In genomic region chr15:72599855-72600464, GRCh38 we compare ENCODE assay signal across 10 cellular contexts. TPM values are rescaled to one million over a fixed set of nuclear protein-coding genes. Genes with fewer than 3 reads are reported as not detected.
DNase-seq lines count a peak whose midpoint lies in the region; ATAC-seq and TF ChIP-seq lines count a peak whose summit lies in the region.
"Had no signal": no experiment of that assay in that cellular context is flagged by ENCODE, and none has a peak within 500 bp of the region (broad histone marks: within the 10 kb centered on the region; RNA-seq: fewer than 3 reads in every experiment).

No MANE protein-coding gene starts in this region.

- H3K36me3 Mint-ChIP-seq in activated T-cell treated with anti-CD3 and anti-CD28 coated beads, Interleukin-2, amount 50 U/mL, for 72 hours (ENCODE audit: insufficient read depth in 2 of 2) = no peaks in the 10 kb centered on the region
- no peaks in the 10 kb centered on the region for H3K36me3 Mint-ChIP-seq in activated T-cell treated with anti-CD3 and anti-CD28 coated beads, Interleukin-2, amount 50 U/mL, for 24 hours (ENCODE audit: low read depth)

- no peaks in the 10 kb centered on the region for H3K36me3 ChIP-seq in parathyroid adenoma (ENCODE audit: control insufficient read depth, insufficient read depth, low read length)

- no peaks in the 10 kb centered on the region for H3K4me1 Mint-ChIP-seq in activated T-cell treated with anti-CD3 and anti-CD28 coated beads, Interleukin-2, amount 50 U/mL, for 72 hours (ENCODE audit: low read depth)
- no peaks in the 10 kb centered on the region for H3K4me1 Mint-ChIP-seq in activated T-cell treated with anti-CD3 and anti-CD28 coated beads, Interleukin-2, amount 50 U/mL, for 24 hours (ENCODE audit: low read depth)

- H2AFZ ChIP-seq in parathyroid adenoma = no peak overlapping the region

- H3K4me3 Mint-ChIP-seq in activated T-cell treated with anti-CD3 and anti-CD28 coated beads, Interleukin-2, amount 50 U/mL, for 72 hours = no peak overlapping the region
- no peak overlapping the region for H3K4me3 Mint-ChIP-seq in activated T-cell treated with anti-CD3 and anti-CD28 coated beads, Interleukin-2, amount 50 U/mL, for 24 hours
- H3K4me3 Mint-ChIP-seq: dendritic cell treated with granulocyte-macrophage colony-stimulating factor and Interleukin-4, amounts not matched to agents 40 ng/mL and 50 ng/mL, for 4 days; stimulated activated naive CD8-positive, alpha-beta T cell treated with anti-CD3 and anti-CD28 coated beads, Interleukin-15, Interleukin-2, amounts not matched to agents 100 ng/mL and 50 ng/mL, for 24 hours had no signal

- H3K79me2 ChIP-seq in parathyroid adenoma = no peaks in the 10 kb centered on the region

- H3K4me1 ChIP-seq in parathyroid adenoma = peaks cover 7% of the 10 kb centered on the region

- H3K27me3 ChIP-seq in parathyroid adenoma (ENCODE audit: control insufficient read depth, insufficient read depth, low read length) = no peaks in the 10 kb centered on the region

- ATAC-seq in activated T-cell treated with anti-CD3 and anti-CD28 coated beads, Interleukin-2, amount 50 U/mL, for 72 hours (replicated peaks in 1 of 2) = peak; percentile 53 to 55
- ATAC-seq in SK-N-SH treated with all-trans-retinoic acid at 6 μM for 48 hours (peak; percentile 88), GM21723 (IDR thresholded peaks at IDR 0.05; ENCODE audit: unreplicated experiment) (no peak)

- no peak overlapping the region for H3K27ac Mint-ChIP-seq in activated T-cell treated with anti-CD3 and anti-CD28 coated beads, Interleukin-2, amount 50 U/mL, for 72 hours
- no peak overlapping the region for H3K27ac Mint-ChIP-seq in activated T-cell treated with anti-CD3 and anti-CD28 coated beads, Interleukin-2, amount 50 U/mL, for 24 hours
- H3K27ac Mint-ChIP-seq: dendritic cell treated with granulocyte-macrophage colony-stimulating factor and Interleukin-4, amounts not matched to agents 40 ng/mL and 50 ng/mL, for 4 days; stimulated activated naive CD8-positive, alpha-beta T cell treated with anti-CD3 and anti-CD28 coated beads, Interleukin-15, Interleukin-2, amounts not matched to agents 100 ng/mL and 50 ng/mL, for 24 hours had no signal

- no peak overlapping the region for H3K9ac ChIP-seq in parathyroid adenoma

- no peaks in the 10 kb centered on the region for H3K27me3 Mint-ChIP-seq in activated T-cell treated with anti-CD3 and anti-CD28 coated beads, Interleukin-2, amount 50 U/mL, for 72 hours (ENCODE audit: low read depth)
- H3K27me3 Mint-ChIP-seq in activated T-cell treated with anti-CD3 and anti-CD28 coated beads, Interleukin-2, amount 50 U/mL, for 24 hours = no peaks in the 10 kb centered on the region
- H3K27me3 Mint-ChIP-seq: dendritic cell treated with granulocyte-macrophage colony-stimulating factor and Interleukin-4, amounts not matched to agents 40 ng/mL and 50 ng/mL, for 4 days; stimulated activated naive CD8-positive, alpha-beta T cell treated with anti-CD3 and anti-CD28 coated beads, Interleukin-15, Interleukin-2, amounts not matched to agents 100 ng/mL and 50 ng/mL, for 24 hours had no signal

- no peaks in the 10 kb centered on the region for H3K9me3 ChIP-seq in parathyroid adenoma (ENCODE audit: control insufficient read depth, low read length)

- no peak overlapping the region for H3K4me3 ChIP-seq in fibroblast of mammary gland (ENCODE audit: control insufficient read depth, low read depth, low read length)
- no peak overlapping the region for H3K4me3 ChIP-seq in parathyroid adenoma (ENCODE audit: low read depth, low read length)

- H3K27ac ChIP-seq in parathyroid adenoma = no peak overlapping the region

- H3K9me3 Mint-ChIP-seq in activated T-cell treated with anti-CD3 and anti-CD28 coated beads, Interleukin-2, amount 50 U/mL, for 72 hours = no peaks in the 10 kb centered on the region
- H3K9me3 Mint-ChIP-seq in activated T-cell treated with anti-CD3 and anti-CD28 coated beads, Interleukin-2, amount 50 U/mL, for 24 hours = no peaks in the 10 kb centered on the region
- H3K9me3 Mint-ChIP-seq: dendritic cell treated with granulocyte-macrophage colony-stimulating factor and Interleukin-4, amounts not matched to agents 40 ng/mL and 50 ng/mL, for 4 days; stimulated activated naive CD8-positive, alpha-beta T cell treated with anti-CD3 and anti-CD28 coated beads, Interleukin-15, Interleukin-2, amounts not matched to agents 100 ng/mL and 50 ng/mL, for 24 hours had no signal

- peak; percentile 14 to 23 for DNase-seq in activated T-cell treated with anti-CD3 and anti-CD28 coated beads, Interleukin-2, amount 50 U/mL, for 72 hours
- no peak for DNase-seq in activated T-cell treated with anti-CD3 and anti-CD28 coated beads, Interleukin-2, amount 50 U/mL, for 24 hours
- peak; percentile 44 for DNase-seq in HuH-7 (ENCODE audit: low spot score)
- DNase-seq in fibroblast of mammary gland (ENCODE audit: low read depth) = peak; percentile 71
- DNase-seq in NCI-H446 treated with DMSO at 0.1 percent for 48 hours (lab: John Stamatoyannopoulos, UW) = no peak

- peak; percentile 71 for TF ChIP-seq CTCF in fibroblast of mammary gland (conservative IDR thresholded peaks at IDR 0.05; ENCODE audit: control insufficient read depth, insufficient read depth, low read depth, low read length)
- TF ChIP-seq CTCF in parathyroid adenoma (IDR thresholded peaks at IDR 0.05) = peak; percentile 57

- H3K4me2 ChIP-seq in parathyroid adenoma (ENCODE audit: low read length) = no peak overlapping the region

TF ChIP-seq in SK-N-SH treated with all-trans-retinoic acid at 6 μM for 48 hours, 23 proteins besides CTCF, POLR2A, EP300 and RAD21:
- TF ChIP-seq, protein P1, sequence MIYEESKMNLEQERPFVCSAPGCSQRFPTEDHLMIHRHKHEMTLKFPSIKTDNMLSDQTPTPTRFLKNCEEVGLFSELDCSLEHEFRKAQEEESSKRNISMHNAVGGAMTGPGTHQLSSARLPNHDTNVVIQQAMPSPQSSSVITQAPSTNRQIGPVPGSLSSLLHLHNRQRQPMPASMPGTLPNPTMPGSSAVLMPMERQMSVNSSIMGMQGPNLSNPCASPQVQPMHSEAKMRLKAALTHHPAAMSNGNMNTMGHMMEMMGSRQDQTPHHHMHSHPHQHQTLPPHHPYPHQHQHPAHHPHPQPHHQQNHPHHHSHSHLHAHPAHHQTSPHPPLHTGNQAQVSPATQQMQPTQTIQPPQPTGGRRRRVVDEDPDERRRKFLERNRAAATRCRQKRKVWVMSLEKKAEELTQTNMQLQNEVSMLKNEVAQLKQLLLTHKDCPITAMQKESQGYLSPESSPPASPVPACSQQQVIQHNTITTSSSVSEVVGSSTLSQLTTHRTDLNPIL (CRISPR knock-in tag; IDR thresholded peaks at IDR 0.05; ENCODE audit: low read depth) = no peak
- TF ChIP-seq ARNTL (CRISPR knock-in tag; IDR thresholded peaks at IDR 0.05; ENCODE audit: borderline replicate concordance, low read depth) = no peak

RNA-seq across cellular contexts. Expression of gene GOLGA6B, which starts 54.5 kb away (rescaled TPM):
- total RNA-seq in activated T-cell treated with anti-CD3 and anti-CD28 coated beads, Interleukin-2, amount 50 U/mL, for 72 hours = under 1 TPM in 1 of 2 donors, not detected in 1; 0.51 TPM

Comparison
In these comparisons a context has a peak if more than half of its experiments do, and no peak if none do; other contexts are left out.
1. DNase-seq: peak in activated T-cell treated with anti-CD3 and anti-CD28 coated beads, Interleukin-2, amount 50 U/mL, for 72 hours (2 of 2), HuH-7 (single experiment) and fibroblast of mammary gland (single experiment); none in activated T-cell treated with anti-CD3 and anti-CD28 coated beads, Interleukin-2, amount 50 U/mL, for 24 hours (single experiment) and NCI-H446 treated with DMSO at 0.1 percent for 48 hours (single experiment).